ENCODE assay signal across 9 cellular contexts in genomic region chr6:6591778-6592388, GRCh38. TPM values are rescaled to one million over a fixed set of nuclear protein-coding genes. Genes with fewer than 3 reads are reported as not detected.
DNase-seq lines count a peak whose midpoint lies in the region; ATAC-seq lines count a peak whose summit lies in the region.
"Had no signal": no experiment of that assay in that cellular context is flagged by ENCODE, and none has a peak within 500 bp of the region (broad histone marks: within the 10 kb centered on the region; RNA-seq: fewer than 3 reads in every experiment).

No MANE protein-coding gene starts in this region.

- POLR2A ChIA-PET in activated CD4-positive, alpha-beta memory T cell treated with anti-CD3 and anti-CD28 coated beads for 36 hours (lab: Charles Lee), result no interaction called here
- POLR2A ChIA-PET in naive thymus-derived CD8-positive, alpha-beta T cell (lab: Charles Lee), result interaction anchor here (3.1 kb wide), 1 partner anchor 19 kb away, joined by 11 read pairs; no protein-coding TSS in a partner anchor

- intact Hi-C loops in activated CD4-positive, alpha-beta memory T cell treated with anti-CD3 and anti-CD28 coated beads for 36 hours (cut with micrococcal nuclease), result loop anchor here (2.0 to 5.0 kb wide), 2 partner anchors 23 to 65 kb away; no protein-coding TSS in a partner anchor

- CTCF ChIA-PET in activated CD4-positive, alpha-beta memory T cell treated with anti-CD3 and anti-CD28 coated beads for 36 hours (lab: Charles Lee), result interaction anchor here (0.7 kb wide), 1 partner anchor 534 kb away, joined by 4 read pairs; no protein-coding TSS in a partner anchor

- no peak for DNase-seq in activated CD4-positive, alpha-beta memory T cell treated with anti-CD3 and anti-CD28 coated beads for 36 hours
- no peak for DNase-seq in naive thymus-derived CD8-positive, alpha-beta T cell
- DNase-seq in DMS153 treated with DMSO at 0.1 percent for 48 hours (lab: John Stamatoyannopoulos, UW; ENCODE audit: unreplicated experiment) (no peak), T-helper 9 cell (no peak), NCI-H146 treated with DMSO at 0.1 percent for 48 hours (lab: John Stamatoyannopoulos, UW; ENCODE audit: unreplicated experiment) (no peak)

- H3K4me3 Mint-ChIP-seq in activated CD4-positive, alpha-beta memory T cell treated with anti-CD3 and anti-CD28 coated beads for 36 hours, result no peak overlapping the region
- peak overlapping the region in 8 of 10 donors; percentile 16 to 72 (median 34) for H3K4me3 Mint-ChIP-seq in naive thymus-derived CD8-positive, alpha-beta T cell

- peak overlapping the region; percentile 39 for H3K27ac Mint-ChIP-seq in activated CD4-positive, alpha-beta memory T cell treated with anti-CD3 and anti-CD28 coated beads for 36 hours
- peak overlapping the region in 9 of 10 donors; percentile 35 to 93 (median 72) for H3K27ac Mint-ChIP-seq in naive thymus-derived CD8-positive, alpha-beta T cell

- ATAC-seq in GM18502 (IDR thresholded peaks at IDR 0.05; ENCODE audit: poor library complexity, unreplicated experiment) (peak; percentile 36), HG02885 (IDR thresholded peaks at IDR 0.05; ENCODE audit: poor library complexity, unreplicated experiment) (peak; percentile 30), HG02970 (IDR thresholded peaks at IDR 0.05; ENCODE audit: low FRiP score, unreplicated experiment) (no peak)
- ATAC-seq in naive thymus-derived CD8-positive, alpha-beta T cell, result no peak

- H3K36me3 Mint-ChIP-seq in activated CD4-positive, alpha-beta memory T cell treated with anti-CD3 and anti-CD28 coated beads for 36 hours, result no peaks in the 10 kb centered on the region
- H3K36me3 Mint-ChIP-seq in naive thymus-derived CD8-positive, alpha-beta T cell, result no peaks in the 10 kb centered on the region

- H3K9me3 Mint-ChIP-seq in activated CD4-positive, alpha-beta memory T cell treated with anti-CD3 and anti-CD28 coated beads for 36 hours, result no peaks in the 10 kb centered on the region
- H3K9me3 Mint-ChIP-seq in naive thymus-derived CD8-positive, alpha-beta T cell, result no peaks in the 10 kb centered on the region

- H3K27me3 Mint-ChIP-seq in activated CD4-positive, alpha-beta memory T cell treated with anti-CD3 and anti-CD28 coated beads for 36 hours, result no peaks in the 10 kb centered on the region
- no peaks in the 10 kb centered on the region for H3K27me3 Mint-ChIP-seq in naive thymus-derived CD8-positive, alpha-beta T cell

- H3K4me1 Mint-ChIP-seq in activated CD4-positive, alpha-beta memory T cell treated with anti-CD3 and anti-CD28 coated beads for 36 hours (ENCODE audit: low read depth), result peaks cover 57% of the 10 kb centered on the region
- peaks cover 39 to 95% (median 86%) of the 10 kb centered on the region in 4 donors for H3K4me1 Mint-ChIP-seq in naive thymus-derived CD8-positive, alpha-beta T cell

RNA-seq across cellular contexts. Expression of gene LY86, which starts 3.4 kb away (rescaled TPM):
- total RNA-seq in activated CD4-positive, alpha-beta memory T cell treated with anti-CD3 and anti-CD28 coated beads for 36 hours, result under 1 TPM; 0.24 to 0.64 TPM
- 1 to 10 TPM; 2.2 to 3.0 TPM for total RNA-seq in naive thymus-derived CD8-positive, alpha-beta T cell
- 1 to 10 TPM; 6.0 to 7.0 (median 6.3) TPM for polyA plus RNA-seq in naive thymus-derived CD8-positive, alpha-beta T cell
- total RNA-seq: dermis microvascular lymphatic vessel endothelial cell had no signal

Comparison
In these comparisons a context has a peak if more than half of its experiments do, and no peak if none do; other contexts are left out.
1. ATAC-seq: peak in GM18502 (single experiment) and HG02885 (single experiment); none in naive thymus-derived CD8-positive, alpha-beta T cell (0 of 2) and HG02970 (single experiment).